8 cellular contexts compared by ENCODE assay signal in the genomic region with DNA sequence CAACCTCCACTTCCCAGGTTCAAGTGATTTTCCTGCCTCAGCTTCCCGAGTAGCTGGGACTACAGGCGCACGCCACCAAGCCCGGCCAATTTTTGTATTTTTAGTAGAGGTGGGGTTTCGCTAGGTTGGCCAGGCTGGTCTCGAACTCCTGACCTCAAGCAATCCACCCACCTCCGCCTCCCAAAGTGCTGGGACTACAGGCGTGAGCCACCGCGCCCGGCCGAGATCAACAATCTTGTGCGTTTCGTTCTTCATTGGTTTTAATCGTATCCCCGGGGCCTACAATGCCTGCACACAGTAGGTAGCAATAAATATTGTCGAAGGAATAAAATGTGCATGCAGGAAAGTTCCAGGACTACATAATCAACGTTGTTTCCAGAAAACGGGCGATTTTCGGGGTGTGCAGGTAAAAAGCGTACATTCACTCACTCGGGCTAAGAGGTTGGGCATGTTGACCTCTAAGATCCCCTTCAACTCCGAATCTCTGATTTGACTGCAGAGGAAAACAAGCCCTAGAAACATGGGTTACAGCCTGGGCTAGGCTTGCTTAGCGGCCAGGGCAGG. TPM values are rescaled to one million over a fixed set of nuclear protein-coding genes. Genes with fewer than 3 reads are reported as not detected.
DNase-seq lines count a peak whose midpoint lies in the region; ATAC-seq and TF ChIP-seq lines count a peak whose summit lies in the region.

No MANE protein-coding gene starts in this region.

- H3K4me1 ChIP-seq in ascending aorta: peaks cover 9 to 31% of the 10 kb centered on the region in 2 donors
- H3K4me1 ChIP-seq in liver (ENCODE audit: control insufficient read depth in 4 of 4, insufficient read depth in 4 of 4, low read length in 3 of 4): peaks cover 0 to 31% (median 21%) of the 10 kb centered on the region in 4 donors
- H3K4me1 ChIP-seq in testis: peaks cover 22% of the 10 kb centered on the region

- H3K27me3 ChIP-seq in ascending aorta: no peaks in the 10 kb centered on the region
- H3K27me3 ChIP-seq in liver (ENCODE audit: control insufficient read depth in 4 of 4, insufficient read depth in 4 of 4, low read length in 3 of 4): no peaks in the 10 kb centered on the region
- no peaks in the 10 kb centered on the region for H3K27me3 ChIP-seq in testis

- POLR2A ChIA-PET in activated CD4-positive, alpha-beta T cell treated with anti-CD3 and anti-CD28 coated beads for 36 hours (lab: Charles Lee): interaction anchor here (1.0 to 1.3 kb wide), 2 partner anchors 94 to 372 kb away, joined by 4 to 5 read pairs; a partner anchor contains a TSS

- ATAC-seq in activated CD4-positive, alpha-beta T cell treated with anti-CD3 and anti-CD28 coated beads for 36 hours: no peak

- peak overlapping the region; percentile 87 for H3K27ac Mint-ChIP-seq in activated CD4-positive, alpha-beta T cell treated with anti-CD3 and anti-CD28 coated beads for 36 hours

- no peak for TF ChIP-seq POLR2A in testis (IDR thresholded peaks at IDR 0.05)

- H3K4me3 ChIP-seq in ascending aorta (peak overlapping the region; percentile 71 to 76), liver (ENCODE audit: low read depth in 1 of 3, low read length in 3 of 3) (peak overlapping the region; percentile 72 to 97 (median 90)), testis (peak overlapping the region; percentile 67 to 88)

- no peaks in the 10 kb centered on the region for H3K27me3 Mint-ChIP-seq in activated CD4-positive, alpha-beta T cell treated with anti-CD3 and anti-CD28 coated beads for 36 hours

- TF ChIP-seq CTCF in ascending aorta (IDR thresholded peaks at IDR 0.05) (no peak), liver (IDR thresholded peaks at IDR 0.05; ENCODE audit: low read depth, low read length, missing input control) (no peak), testis (IDR thresholded peaks at IDR 0.05) (no peak), GM10266 (IDR thresholded peaks at IDR 0.05; ENCODE audit: control insufficient read depth, insufficient read depth, low read depth, missing control alignments) (no peak)

- intact Hi-C loops in activated CD4-positive, alpha-beta T cell treated with anti-CD3 and anti-CD28 coated beads for 36 hours (cut with DNase I, micrococcal nuclease): loop anchor here (5.0 to 10.0 kb wide), 4 partner anchors 379 to 654 kb away; a partner anchor contains a TSS
- intact Hi-C loops in ascending aorta (cut with DNase I) (loop anchor here (10.0 kb wide), 1 partner anchor 369 kb away; a partner anchor contains a TSS), testis (cut with DNase I; ENCODE audit: low total_unique reads) (no loop called here)

- H3K4me1 Mint-ChIP-seq in activated CD4-positive, alpha-beta T cell treated with anti-CD3 and anti-CD28 coated beads for 36 hours: peaks cover 44% of the 10 kb centered on the region

- H3K36me3 ChIP-seq in ascending aorta (no peaks in the 10 kb centered on the region), liver (ENCODE audit: control insufficient read depth in 4 of 4, insufficient read depth in 3 of 4, low read depth in 1 of 4, low read length in 3 of 4) (no peaks in the 10 kb centered on the region), testis (ENCODE audit: low read depth, missing control alignments) (no peaks in the 10 kb centered on the region)

- peak overlapping the region; percentile 31 to 87 for H3K9ac ChIP-seq in liver (ENCODE audit: low read depth in 1 of 2, low read length in 2 of 2)

- 63% methylated on average over 25 of the region's 25 CpGs for WGBS in liver
- 45 to 46% methylated on average over 25 of the region's 25 CpGs for WGBS in testis, 2 donors

- H3K9me3 ChIP-seq in ascending aorta (no peaks in the 10 kb centered on the region), liver (ENCODE audit: control insufficient read depth in 4 of 4, low read length in 3 of 4) (no peaks in the 10 kb centered on the region), testis (no peaks in the 10 kb centered on the region)

- no peaks in the 10 kb centered on the region for H3K9me3 Mint-ChIP-seq in activated CD4-positive, alpha-beta T cell treated with anti-CD3 and anti-CD28 coated beads for 36 hours (ENCODE audit: low read depth)

- no peak for DNase-seq in activated CD4-positive, alpha-beta T cell treated with anti-CD3 and anti-CD28 coated beads for 36 hours
- DNase-seq in activated CD4-positive, alpha-beta T cell treated with anti-CD3 and anti-CD28 coated beads for 4 hours: no peak
- DNase-seq in ascending aorta (ENCODE audit: low spot score in 2 of 2) (no peak), testis (no peak), GM10266 (ENCODE audit: extremely low spot score) (no peak), dedifferentiated amniotic fluid mesenchymal stem cell (ENCODE audit: extremely low spot score) (no peak)
- DNase-seq in stimulated activated CD4-positive, alpha-beta T cell treated with anti-CD3 and anti-CD28 coated beads, Interleukin-4, amount 100 ng/mL, for 4 hours: no peak

- CTCF ChIA-PET in activated CD4-positive, alpha-beta T cell treated with anti-CD3 and anti-CD28 coated beads for 36 hours (lab: Charles Lee): interaction anchor here (0.9 to 8.3 kb wide), 2 partner anchors 27 to 105 kb away, joined by 5 to 71 read pairs; no protein-coding TSS in a partner anchor

- no peak for TF ChIP-seq RAD21 in liver (IDR thresholded peaks at IDR 0.05)

- peaks cover 10% of the 10 kb centered on the region for H3K36me3 Mint-ChIP-seq in activated CD4-positive, alpha-beta T cell treated with anti-CD3 and anti-CD28 coated beads for 36 hours (ENCODE audit: low read depth)

- peak overlapping the region; percentile 87 to 90 for H3K27ac ChIP-seq in ascending aorta
- H3K27ac ChIP-seq in liver (ENCODE audit: low read depth in 1 of 2, low read length in 2 of 2): peak overlapping the region; percentile 87 to 93
- H3K27ac ChIP-seq in testis: peak overlapping the region; percentile 96

- H3K4me3 Mint-ChIP-seq in activated CD4-positive, alpha-beta T cell treated with anti-CD3 and anti-CD28 coated beads for 36 hours: peak overlapping the region; percentile 83

TF ChIP-seq in liver, 16 proteins besides CTCF, POLR2A, EP300 and RAD21 (continues in another document):
- TF ChIP-seq FOXA2 (IDR thresholded peaks at IDR 0.05): no peak
- TF ChIP-seq, protein P1, sequence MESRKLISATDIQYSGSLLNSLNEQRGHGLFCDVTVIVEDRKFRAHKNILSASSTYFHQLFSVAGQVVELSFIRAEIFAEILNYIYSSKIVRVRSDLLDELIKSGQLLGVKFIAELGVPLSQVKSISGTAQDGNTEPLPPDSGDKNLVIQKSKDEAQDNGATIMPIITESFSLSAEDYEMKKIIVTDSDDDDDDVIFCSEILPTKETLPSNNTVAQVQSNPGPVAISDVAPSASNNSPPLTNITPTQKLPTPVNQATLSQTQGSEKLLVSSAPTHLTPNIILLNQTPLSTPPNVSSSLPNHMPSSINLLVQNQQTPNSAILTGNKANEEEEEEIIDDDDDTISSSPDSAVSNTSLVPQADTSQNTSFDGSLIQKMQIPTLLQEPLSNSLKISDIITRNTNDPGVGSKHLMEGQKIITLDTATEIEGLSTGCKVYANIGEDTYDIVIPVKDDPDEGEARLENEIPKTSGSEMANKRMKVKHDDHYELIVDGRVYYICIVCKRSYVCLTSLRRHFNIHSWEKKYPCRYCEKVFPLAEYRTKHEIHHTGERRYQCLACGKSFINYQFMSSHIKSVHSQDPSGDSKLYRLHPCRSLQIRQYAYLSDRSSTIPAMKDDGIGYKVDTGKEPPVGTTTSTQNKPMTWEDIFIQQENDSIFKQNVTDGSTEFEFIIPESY (IDR thresholded peaks at IDR 0.05): no peak
- no peak for TF ChIP-seq HNF4G (IDR thresholded peaks at IDR 0.05)
- no peak for TF ChIP-seq NR2F2 (IDR thresholded peaks at IDR 0.05)
- no peak for TF ChIP-seq SP1 (IDR thresholded peaks at IDR 0.05)
- TF ChIP-seq RXRA (IDR thresholded peaks at IDR 0.05): no peak
- no peak for TF ChIP-seq GABPA (IDR thresholded peaks at IDR 0.05 in 1 of 2, conservative IDR thresholded peaks at IDR 0.05 in 1 of 2)
- TF ChIP-seq FOXA1 (IDR thresholded peaks at IDR 0.05): no peak
- TF ChIP-seq, protein P2, sequence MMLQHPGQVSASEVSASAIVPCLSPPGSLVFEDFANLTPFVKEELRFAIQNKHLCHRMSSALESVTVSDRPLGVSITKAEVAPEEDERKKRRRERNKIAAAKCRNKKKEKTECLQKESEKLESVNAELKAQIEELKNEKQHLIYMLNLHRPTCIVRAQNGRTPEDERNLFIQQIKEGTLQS (IDR thresholded peaks at IDR 0.05): no peak
- TF ChIP-seq JUND (IDR thresholded peaks at IDR 0.05): no peak
- TF ChIP-seq EGR1 (IDR thresholded peaks at IDR 0.05; ENCODE audit: low read depth in 2 of 2): no peak
- TF ChIP-seq, protein P3, sequence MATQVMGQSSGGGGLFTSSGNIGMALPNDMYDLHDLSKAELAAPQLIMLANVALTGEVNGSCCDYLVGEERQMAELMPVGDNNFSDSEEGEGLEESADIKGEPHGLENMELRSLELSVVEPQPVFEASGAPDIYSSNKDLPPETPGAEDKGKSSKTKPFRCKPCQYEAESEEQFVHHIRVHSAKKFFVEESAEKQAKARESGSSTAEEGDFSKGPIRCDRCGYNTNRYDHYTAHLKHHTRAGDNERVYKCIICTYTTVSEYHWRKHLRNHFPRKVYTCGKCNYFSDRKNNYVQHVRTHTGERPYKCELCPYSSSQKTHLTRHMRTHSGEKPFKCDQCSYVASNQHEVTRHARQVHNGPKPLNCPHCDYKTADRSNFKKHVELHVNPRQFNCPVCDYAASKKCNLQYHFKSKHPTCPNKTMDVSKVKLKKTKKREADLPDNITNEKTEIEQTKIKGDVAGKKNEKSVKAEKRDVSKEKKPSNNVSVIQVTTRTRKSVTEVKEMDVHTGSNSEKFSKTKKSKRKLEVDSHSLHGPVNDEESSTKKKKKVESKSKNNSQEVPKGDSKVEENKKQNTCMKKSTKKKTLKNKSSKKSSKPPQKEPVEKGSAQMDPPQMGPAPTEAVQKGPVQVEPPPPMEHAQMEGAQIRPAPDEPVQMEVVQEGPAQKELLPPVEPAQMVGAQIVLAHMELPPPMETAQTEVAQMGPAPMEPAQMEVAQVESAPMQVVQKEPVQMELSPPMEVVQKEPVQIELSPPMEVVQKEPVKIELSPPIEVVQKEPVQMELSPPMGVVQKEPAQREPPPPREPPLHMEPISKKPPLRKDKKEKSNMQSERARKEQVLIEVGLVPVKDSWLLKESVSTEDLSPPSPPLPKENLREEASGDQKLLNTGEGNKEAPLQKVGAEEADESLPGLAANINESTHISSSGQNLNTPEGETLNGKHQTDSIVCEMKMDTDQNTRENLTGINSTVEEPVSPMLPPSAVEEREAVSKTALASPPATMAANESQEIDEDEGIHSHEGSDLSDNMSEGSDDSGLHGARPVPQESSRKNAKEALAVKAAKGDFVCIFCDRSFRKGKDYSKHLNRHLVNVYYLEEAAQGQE (IDR thresholded peaks at IDR 0.05): no peak
- no peak for TF ChIP-seq TAF1 (conservative IDR thresholded peaks at IDR 0.05)
- no peak for TF ChIP-seq YY1 (IDR thresholded peaks at IDR 0.05)

RNA-seq across cellular contexts. Expression of a gene that starts 2.7 kb away (rescaled TPM):
- total RNA-seq in activated CD4-positive, alpha-beta T cell treated with anti-CD3 and anti-CD28 coated beads for 36 hours: 10 to 100 TPM; 30.1 to 32.0 TPM
- 11.3 TPM for total RNA-seq in ascending aorta
- total RNA-seq in liver: 10 to 100 TPM in 1 of 2 donors, 1 to 10 TPM in 1; 9.3 to 16.4 TPM
- 1 to 10 TPM; 4.2 to 5.2 TPM for polyA plus RNA-seq in liver
- 10 to 100 TPM; 40.6 to 48.7 TPM for total RNA-seq in testis
- 27.0 TPM for polyA plus RNA-seq in testis (ENCODE audit: insufficient read depth, low read depth, low replicate concordance)
